27 cellular contexts compared by ENCODE assay signal in the genomic region with DNA sequence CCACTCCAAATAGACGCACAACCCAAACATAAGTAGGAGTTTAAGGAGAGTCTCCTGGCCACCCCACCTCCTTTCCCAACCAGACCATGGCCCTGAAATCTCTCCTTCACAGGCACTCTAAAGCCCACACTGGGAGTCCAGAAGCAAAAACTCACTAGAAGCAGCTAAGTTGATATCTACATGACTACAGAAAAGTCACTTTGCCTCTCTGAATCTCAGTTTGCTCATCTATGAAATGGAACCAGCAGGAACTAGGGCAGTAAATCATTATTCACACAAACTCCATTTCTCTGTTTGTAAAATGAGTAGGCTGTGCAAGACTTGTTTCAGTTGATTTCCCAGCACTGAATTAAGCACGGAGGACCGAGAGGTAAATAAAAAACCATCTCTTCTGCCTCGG.
"Had no signal": no experiment of that assay in that cellular context is flagged by ENCODE, and none has a peak within 500 bp of the region (broad histone marks: within the 10 kb centered on the region; RNA-seq: fewer than 3 reads in every experiment).

No MANE protein-coding gene starts in this region.

- H3K4me1 ChIP-seq: upper lobe of right lung had no signal

- DNase-seq: activated CD4-positive, alpha-beta memory T cell treated with anti-CD3 and anti-CD28 coated beads for 36 hours; activated CD4-positive, alpha-beta T cell treated with anti-CD3 and anti-CD28 coated beads, Interleukin-2, amount 10 ng/mL, durations not matched to agents 24 days and 14 days; activated CD4-positive, CD25-positive, alpha-beta regulatory T cell treated with anti-CD3 and anti-CD28 coated beads, Interleukin-2, amount 50 U/mL, for 72 hours; activated CD8-positive, alpha-beta memory T cell treated with anti-CD3 and anti-CD28 coated beads, Interleukin-2, amount 50 U/mL, for 4 hours; activated gamma-delta T cell treated with Interleukin-2 at 50 U/mL for 16 hours; activated T-cell treated with anti-CD3 and anti-CD28 coated beads, Interleukin-2, amount 50 U/mL, for 1 hour; anterior cingulate cortex; dermis blood vessel endothelial cell; effector CD4-positive, alpha-beta T cell; esophagus squamous epithelium; left lung; lower lobe of right lung; naive B cell; ovary; stimulated activated CD4-positive, alpha-beta T cell treated with anti-CD3 and anti-CD28 coated beads, Interleukin-12 subunit alpha, Interleukin-12 subunit beta, amount 100 ng/mL, for 4 hours; stimulated activated CD4-positive, alpha-beta T cell treated with anti-CD3 and anti-CD28 coated beads, Interleukin-4, amount 100 ng/mL, for 1 hour; T-helper 17 cell; T1000; upper lobe of right lung had no signal

- H3K36me3 ChIP-seq: esophagus squamous epithelium, left lung, lower lobe of right lung, ovary, thoracic aorta, upper lobe of right lung had no signal

- FAIRE-seq: colon, frontal cortex, islet of Langerhans had no signal

- H3K9me3 ChIP-seq: esophagus squamous epithelium, ovary, thoracic aorta, upper lobe of right lung had no signal

- H3K27me3 ChIP-seq: ovary had no signal

- H3K27ac Mint-ChIP-seq: activated CD4-positive, alpha-beta memory T cell treated with anti-CD3 and anti-CD28 coated beads for 36 hours; activated CD4-positive, alpha-beta T cell treated with anti-CD3 and anti-CD28 coated beads, Interleukin-2, amount 10 ng/mL, durations not matched to agents 24 days and 14 days; naive B cell; stimulated activated naive CD8-positive, alpha-beta T cell treated with anti-CD3 and anti-CD28 coated beads, Interleukin-15, Interleukin-2, amounts not matched to agents 100 ng/mL and 50 ng/mL, for 24 hours; T-helper 17 cell had no signal

- H3K27me3 Mint-ChIP-seq: T-helper 17 cell had no signal

- H3K36me3 Mint-ChIP-seq: activated CD4-positive, alpha-beta memory T cell treated with anti-CD3 and anti-CD28 coated beads for 36 hours had no signal

- H3K27ac ChIP-seq: ovary, thoracic aorta had no signal

- H3K4me3 Mint-ChIP-seq: activated CD4-positive, alpha-beta memory T cell treated with anti-CD3 and anti-CD28 coated beads for 36 hours; activated CD4-positive, alpha-beta T cell treated with anti-CD3 and anti-CD28 coated beads, Interleukin-2, amount 10 ng/mL, durations not matched to agents 24 days and 14 days; stimulated activated naive CD8-positive, alpha-beta T cell treated with anti-CD3 and anti-CD28 coated beads, Interleukin-15, Interleukin-2, amounts not matched to agents 100 ng/mL and 50 ng/mL, for 24 hours; T-helper 17 cell had no signal

- H3K4me3 ChIP-seq: left lung, lower lobe of right lung, ovary, skin epidermis, thoracic aorta, upper lobe of right lung had no signal

- ATAC-seq: activated naive CD4-positive, alpha-beta T cell treated with anti-CD3 and anti-CD28 coated beads, Interleukin-2, amount 50 U/mL, for 72 hours; left lung; lower lobe of right lung; sciatic nerve; T-helper 17 cell; upper lobe of right lung had no signal
